8 cellular contexts compared by ENCODE assay signal in genomic region chr16:1929578-1930337, GRCh38. TPM values are rescaled to one million over a fixed set of nuclear protein-coding genes. Genes with fewer than 3 reads are reported as not detected.
DNase-seq lines count a peak whose midpoint lies in the region; ATAC-seq and TF ChIP-seq lines count a peak whose summit lies in the region.

No MANE protein-coding gene starts in this region.

- H3K27me3 ChIP-seq in WERI-Rb-1 (ENCODE audit: insufficient read depth, low read depth, severe bottlenecking) (no peaks in the 10 kb centered on the region), mammary epithelial cell (ENCODE audit: insufficient read depth, low read length) (no peaks in the 10 kb centered on the region), spleen (replicated peaks in 1 of 7) (peaks cover 0 to 33% (median 0%) of the 10 kb centered on the region in 7 donors)

- in situ Hi-C loops in mammary epithelial cell (cut with MboI; ENCODE audit: low sequenced_read_pairs in 2 of 2): loop anchor here (5.0 to 10.0 kb wide), 2 partner anchors 65 to 72 kb away; no protein-coding TSS in a partner anchor

- dilution Hi-C loops in mammary epithelial cell (cut with HindIII; ENCODE audit: low sequenced_read_pairs): loop anchor here (5.0 kb wide), 4 partner anchors 37 to 97 kb away; partner anchors contain the start of gene RNF151

- H3K79me2 ChIP-seq in mammary epithelial cell (ENCODE audit: insufficient read depth, low read length): no peaks in the 10 kb centered on the region

- H3K27ac ChIP-seq in WERI-Rb-1 (peak overlapping the region; percentile 52), mammary epithelial cell (ENCODE audit: insufficient read depth, low read depth, low read length) (no peak overlapping the region), spleen (peak overlapping the region; percentile 69 to 93 (median 83))

- peaks cover 6% of the 10 kb centered on the region for H3K4me1 ChIP-seq in mammary epithelial cell (ENCODE audit: insufficient read depth, low read length)
- peaks cover 0 to 34% (median 20%) of the 10 kb centered on the region in 6 donors for H3K4me1 ChIP-seq in spleen

- intact Hi-C loops in mammary epithelial cell (cut with micrococcal nuclease): loop anchor here (1.0 to 2.0 kb wide), 2 partner anchors 59 to 66 kb away; no protein-coding TSS in a partner anchor
- intact Hi-C loops in spleen (cut with DNase I; ENCODE audit: low total_unique reads): loop anchor here (5.0 kb wide), 1 partner anchor 67 kb away; no protein-coding TSS in a partner anchor

- TF ChIP-seq CTCF in WERI-Rb-1 (IDR thresholded peaks at IDR 0.05; ENCODE audit: low read depth, low read length) (peak; percentile 90), mammary epithelial cell (conservative IDR thresholded peaks at IDR 0.05 in 1 of 2, IDR thresholded peaks at IDR 0.05 in 1 of 2; ENCODE audit: extremely low read depth in 1 of 2, insufficient read depth in 1 of 2, low read depth in 1 of 2, low read length in 2 of 2) (peak; percentile 64 to 79), spleen (IDR thresholded peaks at IDR 0.05 in 8 of 11, conservative IDR thresholded peaks at IDR 0.05 in 3 of 11) (peak; percentile 78 to 100 (median 100))

- no peaks in the 10 kb centered on the region for H4K20me1 ChIP-seq in mammary epithelial cell (ENCODE audit: insufficient read depth, low read length)

- no peaks in the 10 kb centered on the region for H3K9me3 ChIP-seq in WERI-Rb-1 (ENCODE audit: severe bottlenecking)
- H3K9me3 ChIP-seq in mammary epithelial cell (replicated peaks; ENCODE audit: insufficient read depth, low read length): no peaks in the 10 kb centered on the region
- no peaks in the 10 kb centered on the region for H3K9me3 ChIP-seq in spleen

- CTCF ChIA-PET in mammary epithelial cell (lab: Charles Lee; ENCODE audit: low non-redundant PET): no interaction called here

- H3K36me3 ChIP-seq in WERI-Rb-1 (no peaks in the 10 kb centered on the region), mammary epithelial cell (ENCODE audit: insufficient read depth, low read length) (no peaks in the 10 kb centered on the region), spleen (no peaks in the 10 kb centered on the region)

- WGBS in mammary epithelial cell (ENCODE audit: low coverage, missing lambda C conversion rate): 7% methylated on average over 22 of the region's 70 CpGs
- 7 to 33% (median 7%) methylated on average over 17 to 70 of the region's 70 CpGs for WGBS in spleen, 5 donors

- DNase-seq in A172 (ENCODE audit: low spot score) (peak; percentile 60), NCI-H2107 (lab: John Stamatoyannopoulos, UW) (peak; percentile 74), WERI-Rb-1 (peak; percentile 86), mammary epithelial cell (peak; percentile 71), iris pigment epithelial cell (ENCODE audit: low read depth) (peak; percentile 76), spleen (peak; percentile 99)

- no peak overlapping the region for H3K9ac ChIP-seq in mammary epithelial cell (ENCODE audit: insufficient read depth, low read length)

- ATAC-seq in GM18505 (IDR thresholded peaks at IDR 0.05; ENCODE audit: unreplicated experiment) (peak; percentile 87), HG03039 (IDR thresholded peaks at IDR 0.05; ENCODE audit: unreplicated experiment) (peak; percentile 68)

- TF ChIP-seq POLR2A in GM18505 (IDR thresholded peaks at IDR 0.05; ENCODE audit: borderline replicate concordance, extremely low read depth, insufficient read depth, insufficient read length) (no peak), spleen (IDR thresholded peaks at IDR 0.05) (no peak)

- BruUV-seq in mammary epithelial cell (replicated peaks; lab: Mats Ljungman, UMichigan): no TSS peak

- H2AFZ ChIP-seq in mammary epithelial cell (ENCODE audit: low read depth, low read length): peak overlapping the region; percentile 93

- H3K4me2 ChIP-seq in mammary epithelial cell (ENCODE audit: insufficient read depth, low read depth, low read length): peak overlapping the region; percentile 85

- H3K4me3 ChIP-seq in WERI-Rb-1 (ENCODE audit: low read depth, low read length) (peak overlapping the region; percentile 48), mammary epithelial cell (replicated peaks in 1 of 3; ENCODE audit: insufficient read depth in 1 of 3, low read depth in 2 of 3, low read length in 3 of 3) (peak overlapping the region; percentile 10 to 64 (median 45)), spleen (peak overlapping the region; percentile 30 to 79 (median 50))

RNA-seq across cellular contexts. Expression of gene HS3ST6, which starts 11.5 kb away (rescaled TPM):
- total RNA-seq in A172 (2014; rRNA removed; shearing (Covaris generic)): not detected in 2 replicates
- total RNA-seq in mammary epithelial cell (not detected), spleen (under 1 TPM in 1 of 7 donors, not detected in 6; 0.20 TPM)
- polyA plus RNA-seq in mammary epithelial cell (not detected), spleen (under 1 TPM in 1 of 3 donors, not detected in 2; 0.06 TPM)
- not detected for polyA minus RNA-seq in mammary epithelial cell

RNA-seq across cellular contexts. Expression of gene MSRB1, which starts 13.2 kb away (rescaled TPM):
- total RNA-seq in A172 (2014; rRNA removed; shearing (Covaris generic)): 15.6 and 22.5 TPM in 2 replicates
- total RNA-seq in mammary epithelial cell: 10 to 100 TPM; 19.2 to 22.0 TPM
- 30.6 TPM for polyA plus RNA-seq in mammary epithelial cell
- polyA minus RNA-seq in mammary epithelial cell: 6.2 TPM
- total RNA-seq in spleen: 100 to 1,000 TPM in 2 of 7 donors, 10 to 100 TPM in 5; 32.9 to 114 (median 60.4) TPM
- polyA plus RNA-seq in spleen: 10 to 100 TPM; 31.1 to 62.0 (median 31.3) TPM

RNA-seq across cellular contexts. Expression of gene RPL3L, which starts 24.7 kb away (rescaled TPM):
- 0.67 TPM in 1 of 2 replicates, not detected in the other for total RNA-seq in A172 (2014; rRNA removed; shearing (Covaris generic))
- under 1 TPM; 0.33 to 0.80 TPM for total RNA-seq in mammary epithelial cell
- polyA plus RNA-seq in mammary epithelial cell: 0.09 TPM
- polyA minus RNA-seq in mammary epithelial cell: not detected
- total RNA-seq in spleen: not detected
- polyA plus RNA-seq in spleen: under 1 TPM in 1 of 3 donors, not detected in 2; 0.03 TPM

RNA-seq across cellular contexts. Expression of gene NDUFB10, which starts 29.6 kb away (rescaled TPM):
- 367 and 415 TPM in 2 replicates for total RNA-seq in A172 (2014; rRNA removed; shearing (Covaris generic))
- total RNA-seq in mammary epithelial cell: 100 to 1,000 TPM in 1 of 2 donors, 10 to 100 TPM in 1; 62.5 to 146 TPM
- 192 TPM for polyA plus RNA-seq in mammary epithelial cell
- 149 TPM for polyA minus RNA-seq in mammary epithelial cell
- total RNA-seq in spleen: 100 to 1,000 TPM in 3 of 7 donors, 10 to 100 TPM in 4; 69.3 to 225 (median 87.4) TPM
- 100 to 1,000 TPM; 155 to 162 (median 159) TPM for polyA plus RNA-seq in spleen

RNA-seq across cellular contexts. Expression of gene RPS2, which starts 34.9 kb away (rescaled TPM):
- total RNA-seq in A172 (2014; rRNA removed; shearing (Covaris generic)): 1,909 and 2,123 TPM in 2 replicates
- total RNA-seq in mammary epithelial cell (1,000 to 10,000 TPM; 1,442 to 3,060 TPM), spleen (1,000 to 10,000 TPM; 1,930 to 2,450 (median 2,233) TPM)
- polyA plus RNA-seq in mammary epithelial cell (3,984 TPM), spleen (1,000 to 10,000 TPM; 3,942 to 6,006 (median 5,765) TPM)
- polyA minus RNA-seq in mammary epithelial cell: 3,102 TPM
